In the genomic region with DNA sequence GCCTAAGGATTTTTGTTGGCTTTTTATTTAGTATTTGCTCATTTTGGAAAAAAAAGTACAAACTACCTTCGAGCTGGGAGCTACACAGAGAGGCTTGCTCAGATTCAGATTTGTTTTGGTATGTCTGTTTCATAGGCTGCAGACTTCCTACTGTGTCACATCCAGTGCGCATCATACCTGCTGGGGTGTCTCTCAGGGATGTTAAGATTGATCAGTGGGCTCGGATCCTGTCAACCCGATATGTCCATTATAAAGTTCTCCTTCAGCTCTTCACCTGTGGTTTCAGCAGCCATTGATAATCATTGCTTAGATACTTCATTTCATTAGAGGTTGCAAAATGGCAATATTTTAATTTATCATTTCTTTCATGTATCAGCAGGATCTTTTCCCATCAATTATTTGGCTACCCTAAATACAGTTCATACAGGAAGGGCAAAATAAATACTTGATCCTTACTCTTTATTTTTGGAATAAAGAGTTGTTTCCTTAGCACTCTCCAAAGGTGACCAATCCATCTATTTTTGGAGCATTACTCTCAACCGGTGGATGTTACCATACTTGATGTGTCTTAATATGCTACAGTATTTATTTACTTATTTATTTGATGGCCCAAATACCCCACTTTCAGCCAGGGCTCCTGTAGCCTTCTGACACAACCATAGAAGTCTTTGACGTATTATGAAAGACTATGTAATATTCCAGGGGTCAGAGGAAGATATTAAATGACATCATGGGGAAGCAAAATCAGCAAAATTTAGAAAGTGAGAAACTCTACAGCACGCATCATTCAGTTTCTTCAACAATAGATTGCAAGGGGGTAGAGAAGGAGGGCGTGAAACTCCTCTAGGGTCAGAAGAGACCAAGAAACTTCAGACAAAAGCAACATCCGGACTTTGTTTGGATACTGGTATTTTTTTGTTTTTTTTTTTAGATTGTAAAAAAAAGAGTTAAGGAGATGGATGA, we compare ENCODE assay signal across 8 cellular contexts. TPM values are rescaled to one million over a fixed set of nuclear protein-coding genes. Genes with fewer than 3 reads are reported as not detected.
A peak's percentile ranks its signal among the peaks of the same experiment; 100 is the strongest.
DNase-seq lines count a peak whose midpoint lies in the region; ATAC-seq and TF ChIP-seq lines count a peak whose summit lies in the region.

No MANE protein-coding gene starts in this region.

- peak overlapping the region; percentile 73 for H3K4me3 Mint-ChIP-seq in activated CD4-positive, alpha-beta T cell treated with anti-CD3 and anti-CD28 coated beads for 36 hours

- peaks cover 3% of the 10 kb centered on the region for H3K27me3 Mint-ChIP-seq in activated CD4-positive, alpha-beta T cell treated with anti-CD3 and anti-CD28 coated beads for 36 hours

- H4K20me1 ChIP-seq in SU-DHL-6 (ENCODE audit: low read depth, low read length): no peaks in the 10 kb centered on the region

- POLR2A ChIA-PET in activated CD4-positive, alpha-beta T cell treated with anti-CD3 and anti-CD28 coated beads for 36 hours (lab: Charles Lee): interaction anchor here (1.4 to 1.9 kb wide), 2 partner anchors 52 to 55 kb away, joined by 3 to 5 read pairs; a partner anchor contains a TSS

- no peaks in the 10 kb centered on the region for H3K36me3 ChIP-seq in SU-DHL-6 (ENCODE audit: low read length)
- no peaks in the 10 kb centered on the region for H3K36me3 ChIP-seq in left ventricle myocardium inferior
- no peaks in the 10 kb centered on the region for H3K36me3 ChIP-seq in thymus (ENCODE audit: control insufficient read depth, insufficient read depth)

- TF ChIP-seq CTCF in SU-DHL-6 (IDR thresholded peaks at IDR 0.05; ENCODE audit: insufficient read depth, low read length, poor library complexity, severe bottlenecking): no peak
- TF ChIP-seq CTCF in left ventricle myocardium inferior (IDR thresholded peaks at IDR 0.05; ENCODE audit: borderline replicate concordance): no peak

- no peaks in the 10 kb centered on the region for H3K9me3 Mint-ChIP-seq in activated CD4-positive, alpha-beta T cell treated with anti-CD3 and anti-CD28 coated beads for 36 hours (ENCODE audit: low read depth)

- no peaks in the 10 kb centered on the region for H3K9me3 ChIP-seq in SU-DHL-6 (ENCODE audit: insufficient read depth, low read length)
- H3K9me3 ChIP-seq in left ventricle myocardium inferior (replicated peaks): no peaks in the 10 kb centered on the region
- H3K9me3 ChIP-seq in thymus (ENCODE audit: control insufficient read depth): no peaks in the 10 kb centered on the region

- H3K27me3 ChIP-seq in SU-DHL-6 (ENCODE audit: low read length): no peaks in the 10 kb centered on the region
- H3K27me3 ChIP-seq in left ventricle myocardium inferior (ENCODE audit: low read depth): no peaks in the 10 kb centered on the region
- no peaks in the 10 kb centered on the region for H3K27me3 ChIP-seq in thymus (ENCODE audit: control insufficient read depth, insufficient read depth)

- no peaks in the 10 kb centered on the region for H3K9me2 ChIP-seq in SU-DHL-6 (replicated peaks; ENCODE audit: insufficient read depth, low read length)

- peak overlapping the region; percentile 63 for H3K4me2 ChIP-seq in SU-DHL-6 (ENCODE audit: low read depth, low read length, poor library complexity, severe bottlenecking)

- H3K4me3 ChIP-seq in SU-DHL-6 (ENCODE audit: insufficient read depth, low read length, poor library complexity, severe bottlenecking) (peak overlapping the region; percentile 38), left ventricle myocardium inferior (peak overlapping the region; percentile 70), thymus (ENCODE audit: low read length) (peak overlapping the region; percentile 51)

- H3F3A ChIP-seq in SU-DHL-6 (ENCODE audit: insufficient read depth): peaks cover 23% of the 10 kb centered on the region

- 89% methylated on average over 9 of the region's 9 CpGs for WGBS in thymus

- peak overlapping the region; percentile 87 for H2AFZ ChIP-seq in SU-DHL-6 (ENCODE audit: low read depth, low read length, severe bottlenecking)

- peaks cover 16% of the 10 kb centered on the region for H3K4me1 Mint-ChIP-seq in activated CD4-positive, alpha-beta T cell treated with anti-CD3 and anti-CD28 coated beads for 36 hours

- H3K4me1 ChIP-seq in left ventricle myocardium inferior (peaks cover 27% of the 10 kb centered on the region), thymus (ENCODE audit: control insufficient read depth, insufficient read depth, low read length) (no peaks in the 10 kb centered on the region)

- DNase-seq in activated CD4-positive, alpha-beta T cell treated with anti-CD3 and anti-CD28 coated beads for 36 hours: no peak
- no peak for DNase-seq in activated CD4-positive, alpha-beta T cell treated with anti-CD3 and anti-CD28 coated beads for 48 hours
- no peak for DNase-seq in left ventricle myocardium inferior
- DNase-seq in NCI-H524 (lab: John Stamatoyannopoulos, UW): no peak
- DNase-seq in NCI-H187 treated with DMSO at 0.1 percent for 48 hours (lab: John Stamatoyannopoulos, UW): no peak
- no peak for DNase-seq in AG20443 (ENCODE audit: low spot score)

- intact Hi-C loops in activated CD4-positive, alpha-beta T cell treated with anti-CD3 and anti-CD28 coated beads for 36 hours (cut with DNase I, micrococcal nuclease): loop anchor here (1.0 to 2.0 kb wide), 5 partner anchors 50 to 123 kb away; a partner anchor contains a TSS
- intact Hi-C loops in left ventricle myocardium inferior (cut with micrococcal nuclease): no loop called here

- H3K27ac ChIP-seq in SU-DHL-6 (ENCODE audit: low read depth, low read length) (peak overlapping the region; percentile 38), left ventricle myocardium inferior (replicated peaks) (peak overlapping the region; percentile 70), thymus (ENCODE audit: low read depth) (no peak overlapping the region)

- peak overlapping the region; percentile 37 for H3K27ac Mint-ChIP-seq in activated CD4-positive, alpha-beta T cell treated with anti-CD3 and anti-CD28 coated beads for 36 hours

- ATAC-seq in activated CD4-positive, alpha-beta T cell treated with anti-CD3 and anti-CD28 coated beads for 36 hours: peak; percentile 55

- H3K36me3 Mint-ChIP-seq in activated CD4-positive, alpha-beta T cell treated with anti-CD3 and anti-CD28 coated beads for 36 hours (ENCODE audit: low read depth): no peaks in the 10 kb centered on the region

- CTCF ChIA-PET in activated CD4-positive, alpha-beta T cell treated with anti-CD3 and anti-CD28 coated beads for 36 hours (lab: Charles Lee): interaction anchor here (1.0 kb wide), 1 partner anchor 46 kb away, joined by 3 read pairs; no protein-coding TSS in a partner anchor

- peak overlapping the region; percentile 49 for H3K9ac ChIP-seq in SU-DHL-6 (ENCODE audit: low read length)

- H3K79me2 ChIP-seq in SU-DHL-6 (ENCODE audit: insufficient read depth, low read length): no peaks in the 10 kb centered on the region

RNA-seq across cellular contexts. Expression of a gene that starts 55.3 kb away (rescaled TPM):
- 100 to 1,000 TPM; 521 to 532 TPM for total RNA-seq in activated CD4-positive, alpha-beta T cell treated with anti-CD3 and anti-CD28 coated beads for 36 hours
- 167 TPM for total RNA-seq in left ventricle myocardium inferior
- 259 TPM for polyA plus RNA-seq in thymus
